16 cellular contexts compared by ENCODE assay signal in the genomic region with DNA sequence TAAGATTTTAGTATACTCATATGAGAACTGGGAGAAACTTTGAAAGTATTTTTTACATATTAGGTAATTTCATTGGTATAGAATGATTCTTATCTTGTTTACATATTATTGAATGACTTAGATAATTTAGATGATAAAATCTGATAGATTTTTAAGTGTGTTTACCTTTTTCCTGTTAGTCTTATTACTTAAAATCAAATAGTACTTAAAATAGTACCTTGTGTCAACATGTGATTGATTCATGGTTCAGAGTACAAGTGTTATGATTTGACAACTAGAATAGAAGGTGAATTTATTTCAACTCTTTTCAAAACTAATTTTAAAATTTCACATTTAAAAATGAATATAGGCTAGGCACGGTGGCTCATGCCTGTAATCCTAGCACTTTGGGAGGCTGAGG.
"Had no signal": no experiment of that assay in that cellular context is flagged by ENCODE, and none has a peak within 500 bp of the region (broad histone marks: within the 10 kb centered on the region; RNA-seq: fewer than 3 reads in every experiment).

No MANE protein-coding gene starts in this region.

- H3K4me2 ChIP-seq: neural progenitor cell had no signal

- H3K4me3 Mint-ChIP-seq: neural progenitor cell; stimulated activated naive B cell treated with anti-CD40 and anti-IgM and Interleukin-4, amounts not matched to agents 10 μg/mL and 1 μg/mL and 100 μg/mL, for 72 hours had no signal

- H3K36me3 ChIP-seq: lower lobe of right lung, ovary had no signal

- H3K27me3 ChIP-seq: body of pancreas, neural progenitor cell, ovary, tibial nerve had no signal

- H2AFZ ChIP-seq: neural progenitor cell had no signal

- DNase-seq: activated CD4-positive, alpha-beta T cell treated with anti-CD3 and anti-CD28 coated beads, Interleukin-2, amount 50 U/mL, for 1 hour; activated naive CD4-positive, alpha-beta T cell treated with anti-CD3 and anti-CD28 coated beads, Interleukin-2, amount 50 U/mL, for 16 hours; amygdala; body of pancreas; central memory CD4-positive, alpha-beta T cell; effector CD8-positive, alpha-beta T cell; foreskin fibroblast; glutamatergic neuron; lower lobe of right lung; ovary; stimulated activated CD4-positive, alpha-beta T cell treated with anti-CD3 and anti-CD28 coated beads, Interleukin-2, amount 100 ng/mL, for 48 hours; stimulated activated naive B cell treated with anti-CD40 and anti-IgM and Interleukin-4, amounts not matched to agents 10 μg/mL and 1 μg/mL and 100 μg/mL, for 72 hours; T-helper 9 cell had no signal

- H3K9me3 ChIP-seq: body of pancreas, ovary had no signal

- H3K4me3 ChIP-seq: body of pancreas, lower lobe of right lung, neural progenitor cell, ovary, tibial nerve had no signal

- H3K9ac ChIP-seq: neural progenitor cell had no signal

- H3K27me3 Mint-ChIP-seq: stimulated activated naive B cell treated with anti-CD40 and anti-IgM and Interleukin-4, amounts not matched to agents 10 μg/mL and 1 μg/mL and 100 μg/mL, for 72 hours had no signal

- H3K27ac Mint-ChIP-seq: activated T-helper 2 cell treated with anti-CD3 and anti-CD28 coated beads, Interferon-gamma antibody, Interleukin-2, Interleukin-4, amounts not matched to agents 10 μg/mL and 5 μg/mL and 100 μg/mL, durations not matched to agents 14 hours and 24 hours and 36 hours; neural progenitor cell; stimulated activated naive B cell treated with anti-CD40 and anti-IgM and Interleukin-4, amounts not matched to agents 10 μg/mL and 1 μg/mL and 100 μg/mL, for 72 hours had no signal

- H3K27ac ChIP-seq: body of pancreas, lower lobe of right lung, neural progenitor cell, ovary had no signal

- ATAC-seq: body of pancreas; lower lobe of right lung; stimulated activated naive B cell treated with anti-CD40 and anti-IgM and Interleukin-4, amounts not matched to agents 10 μg/mL and 1 μg/mL and 100 μg/mL, for 72 hours had no signal
